Comparison of ENCODE assay signal across 2 cellular contexts in genomic region chr9:37121881-37122280, GRCh38.
TF ChIP-seq lines count a peak whose summit lies in the region.

No MANE protein-coding gene starts in this region.

TF ChIP-seq in SK-N-SH, 30 proteins besides CTCF, POLR2A, EP300 and RAD21 (continued from another document):
- no peak for TF ChIP-seq USF1 (IDR thresholded peaks at IDR 0.05; ENCODE audit: borderline replicate concordance, low read depth)
- TF ChIP-seq FOSL2 (IDR thresholded peaks at IDR 0.05; ENCODE audit: borderline replicate concordance, low read depth), result no peak
- TF ChIP-seq MAX (IDR thresholded peaks at IDR 0.05; ENCODE audit: low read depth), result no peak
- TF ChIP-seq, protein P1, sequence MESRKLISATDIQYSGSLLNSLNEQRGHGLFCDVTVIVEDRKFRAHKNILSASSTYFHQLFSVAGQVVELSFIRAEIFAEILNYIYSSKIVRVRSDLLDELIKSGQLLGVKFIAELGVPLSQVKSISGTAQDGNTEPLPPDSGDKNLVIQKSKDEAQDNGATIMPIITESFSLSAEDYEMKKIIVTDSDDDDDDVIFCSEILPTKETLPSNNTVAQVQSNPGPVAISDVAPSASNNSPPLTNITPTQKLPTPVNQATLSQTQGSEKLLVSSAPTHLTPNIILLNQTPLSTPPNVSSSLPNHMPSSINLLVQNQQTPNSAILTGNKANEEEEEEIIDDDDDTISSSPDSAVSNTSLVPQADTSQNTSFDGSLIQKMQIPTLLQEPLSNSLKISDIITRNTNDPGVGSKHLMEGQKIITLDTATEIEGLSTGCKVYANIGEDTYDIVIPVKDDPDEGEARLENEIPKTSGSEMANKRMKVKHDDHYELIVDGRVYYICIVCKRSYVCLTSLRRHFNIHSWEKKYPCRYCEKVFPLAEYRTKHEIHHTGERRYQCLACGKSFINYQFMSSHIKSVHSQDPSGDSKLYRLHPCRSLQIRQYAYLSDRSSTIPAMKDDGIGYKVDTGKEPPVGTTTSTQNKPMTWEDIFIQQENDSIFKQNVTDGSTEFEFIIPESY (IDR thresholded peaks at IDR 0.05; ENCODE audit: borderline replicate concordance, low read depth), result no peak
- TF ChIP-seq YY1 (IDR thresholded peaks at IDR 0.05; ENCODE audit: low read depth), result no peak
- TF ChIP-seq NFIC (IDR thresholded peaks at IDR 0.05; ENCODE audit: borderline replicate concordance), result no peak
- TF ChIP-seq SIN3A (IDR thresholded peaks at IDR 0.05; ENCODE audit: borderline replicate concordance, low read depth, low read length), result no peak
- TF ChIP-seq, protein P2, sequence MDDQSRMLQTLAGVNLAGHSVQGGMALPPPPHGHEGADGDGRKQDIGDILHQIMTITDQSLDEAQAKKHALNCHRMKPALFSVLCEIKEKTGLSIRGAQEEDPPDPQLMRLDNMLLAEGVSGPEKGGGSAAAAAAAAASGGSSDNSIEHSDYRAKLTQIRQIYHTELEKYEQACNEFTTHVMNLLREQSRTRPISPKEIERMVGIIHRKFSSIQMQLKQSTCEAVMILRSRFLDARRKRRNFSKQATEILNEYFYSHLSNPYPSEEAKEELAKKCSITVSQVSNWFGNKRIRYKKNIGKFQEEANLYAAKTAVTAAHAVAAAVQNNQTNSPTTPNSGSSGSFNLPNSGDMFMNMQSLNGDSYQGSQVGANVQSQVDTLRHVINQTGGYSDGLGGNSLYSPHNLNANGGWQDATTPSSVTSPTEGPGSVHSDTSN (IDR thresholded peaks at IDR 0.05), result no peak
- no peak for TF ChIP-seq MEF2A (IDR thresholded peaks at IDR 0.05; ENCODE audit: borderline replicate concordance, low read depth)

TF ChIP-seq in SK-N-SH treated with all-trans-retinoic acid at 6 μM for 48 hours, 23 proteins besides CTCF, POLR2A, EP300 and RAD21 (continued from another document):
- TF ChIP-seq CREB5 (CRISPR knock-in tag; IDR thresholded peaks at IDR 0.05; ENCODE audit: low read depth), result no peak
- no peak for TF ChIP-seq ISL1 (CRISPR knock-in tag; IDR thresholded peaks at IDR 0.05)
- TF ChIP-seq ZNF70 (CRISPR knock-in tag; IDR thresholded peaks at IDR 0.05), result no peak
- TF ChIP-seq, protein P3, sequence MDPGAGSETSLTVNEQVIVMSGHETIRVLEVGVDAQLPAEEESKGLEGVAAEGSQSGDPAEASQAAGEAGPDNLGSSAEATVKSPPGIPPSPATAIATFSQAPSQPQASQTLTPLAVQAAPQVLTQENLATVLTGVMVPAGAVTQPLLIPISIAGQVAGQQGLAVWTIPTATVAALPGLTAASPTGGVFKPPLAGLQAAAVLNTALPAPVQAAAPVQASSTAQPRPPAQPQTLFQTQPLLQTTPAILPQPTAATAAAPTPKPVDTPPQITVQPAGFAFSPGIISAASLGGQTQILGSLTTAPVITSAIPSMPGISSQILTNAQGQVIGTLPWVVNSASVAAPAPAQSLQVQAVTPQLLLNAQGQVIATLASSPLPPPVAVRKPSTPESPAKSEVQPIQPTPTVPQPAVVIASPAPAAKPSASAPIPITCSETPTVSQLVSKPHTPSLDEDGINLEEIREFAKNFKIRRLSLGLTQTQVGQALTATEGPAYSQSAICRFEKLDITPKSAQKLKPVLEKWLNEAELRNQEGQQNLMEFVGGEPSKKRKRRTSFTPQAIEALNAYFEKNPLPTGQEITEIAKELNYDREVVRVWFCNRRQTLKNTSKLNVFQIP (CRISPR knock-in tag; IDR thresholded peaks at IDR 0.05; ENCODE audit: borderline replicate concordance, low read depth), result no peak
- TF ChIP-seq ESRRG (CRISPR knock-in tag; IDR thresholded peaks at IDR 0.05), result no peak
- no peak for TF ChIP-seq TOX (CRISPR knock-in tag; IDR thresholded peaks at IDR 0.05; ENCODE audit: borderline replicate concordance)
- TF ChIP-seq SNAI2 (CRISPR knock-in tag; IDR thresholded peaks at IDR 0.05), result no peak
- TF ChIP-seq, protein P4, sequence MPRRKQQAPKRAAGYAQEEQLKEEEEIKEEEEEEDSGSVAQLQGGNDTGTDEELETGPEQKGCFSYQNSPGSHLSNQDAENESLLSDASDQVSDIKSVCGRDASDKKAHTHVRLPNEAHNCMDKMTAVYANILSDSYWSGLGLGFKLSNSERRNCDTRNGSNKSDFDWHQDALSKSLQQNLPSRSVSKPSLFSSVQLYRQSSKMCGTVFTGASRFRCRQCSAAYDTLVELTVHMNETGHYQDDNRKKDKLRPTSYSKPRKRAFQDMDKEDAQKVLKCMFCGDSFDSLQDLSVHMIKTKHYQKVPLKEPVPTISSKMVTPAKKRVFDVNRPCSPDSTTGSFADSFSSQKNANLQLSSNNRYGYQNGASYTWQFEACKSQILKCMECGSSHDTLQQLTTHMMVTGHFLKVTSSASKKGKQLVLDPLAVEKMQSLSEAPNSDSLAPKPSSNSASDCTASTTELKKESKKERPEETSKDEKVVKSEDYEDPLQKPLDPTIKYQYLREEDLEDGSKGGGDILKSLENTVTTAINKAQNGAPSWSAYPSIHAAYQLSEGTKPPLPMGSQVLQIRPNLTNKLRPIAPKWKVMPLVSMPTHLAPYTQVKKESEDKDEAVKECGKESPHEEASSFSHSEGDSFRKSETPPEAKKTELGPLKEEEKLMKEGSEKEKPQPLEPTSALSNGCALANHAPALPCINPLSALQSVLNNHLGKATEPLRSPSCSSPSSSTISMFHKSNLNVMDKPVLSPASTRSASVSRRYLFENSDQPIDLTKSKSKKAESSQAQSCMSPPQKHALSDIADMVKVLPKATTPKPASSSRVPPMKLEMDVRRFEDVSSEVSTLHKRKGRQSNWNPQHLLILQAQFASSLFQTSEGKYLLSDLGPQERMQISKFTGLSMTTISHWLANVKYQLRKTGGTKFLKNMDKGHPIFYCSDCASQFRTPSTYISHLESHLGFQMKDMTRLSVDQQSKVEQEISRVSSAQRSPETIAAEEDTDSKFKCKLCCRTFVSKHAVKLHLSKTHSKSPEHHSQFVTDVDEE (CRISPR knock-in tag; IDR thresholded peaks at IDR 0.05), result no peak
- no peak for TF ChIP-seq ARNTL (CRISPR knock-in tag; IDR thresholded peaks at IDR 0.05; ENCODE audit: borderline replicate concordance, low read depth)
TF ChIP-seq in SK-N-SH treated with all-trans-retinoic acid at 6 μM for 48 hours: peak in this region for 0.
